22 cellular contexts compared by ENCODE assay signal in genomic region chr12:22535038-22535437, GRCh38. TPM values are rescaled to one million over a fixed set of nuclear protein-coding genes. Genes with fewer than 3 reads are reported as not detected.
DNase-seq lines count a peak whose midpoint lies in the region; ATAC-seq, FAIRE-seq and TF ChIP-seq lines count a peak whose summit lies in the region.
"Had no signal": no experiment of that assay in that cellular context is flagged by ENCODE, and none has a peak within 500 bp of the region (broad histone marks: within the 10 kb centered on the region; RNA-seq: fewer than 3 reads in every experiment).

No MANE protein-coding gene starts in this region.

- peaks cover 3 to 21% of the 10 kb centered on the region in 2 experiments; a peak in 3 of 4 replicates for H3K79me1 ChIP-seq in IMR-90 (ENCODE audit: low read depth in 1 of 2, low read length in 2 of 2)

- H2BK15ac ChIP-seq in IMR-90 (ENCODE audit: low read depth, low read length), result no peak overlapping the region

- H3K14ac ChIP-seq in IMR-90 (replicated peaks; ENCODE audit: low read depth, low read length), result no peak overlapping the region

- H2BK120ac ChIP-seq in IMR-90 (ENCODE audit: low read depth, low read length), result no peak overlapping the region

- H3K4me3 ChIP-seq in A549, result no peak overlapping the region
- no peak overlapping the region for H3K4me3 ChIP-seq in BLaER1
- no peak overlapping the region for H3K4me3 ChIP-seq in IMR-90 (ENCODE audit: insufficient read depth, low read depth, low read length)
- no peak overlapping the region for H3K4me3 ChIP-seq in breast epithelium
- H3K4me3 ChIP-seq: GM12878, MG63, SK-N-MC had no signal

- FAIRE-seq in A549 (lab: Jason Lieb, UNC), result no peak
- peak; percentile 14 for FAIRE-seq in colon (lab: Jason Lieb, UNC)
- FAIRE-seq: GM12878 had no signal

- CTCF ChIA-PET in A549 (lab: Yijun Ruan, JAX) (interaction anchor here (1.7 kb wide), 1 partner anchor 9 kb away, joined by 6 read pairs; the partner anchor contains the start of gene C2CD5), IMR-90 (lab: Yijun Ruan, JAX) (no interaction called here)

- H3K27ac ChIP-seq in A549 (no peak overlapping the region), BLaER1 (no peak overlapping the region), IMR-90 (ENCODE audit: insufficient read depth, low read length) (no peak overlapping the region), breast epithelium (no peak overlapping the region)

- peaks cover 16% of the 10 kb centered on the region for H3K9me3 ChIP-seq in A549
- peaks cover 27% of the 10 kb centered on the region for H3K9me3 ChIP-seq in BLaER1
- H3K9me3 ChIP-seq in IMR-90 (ENCODE audit: control insufficient read depth, insufficient read depth, low read length), result no peaks in the 10 kb centered on the region
- no peaks in the 10 kb centered on the region for H3K9me3 ChIP-seq in breast epithelium
- H3K9me3 ChIP-seq: BE2C had no signal

- no peak overlapping the region for H4K8ac ChIP-seq in IMR-90 (ENCODE audit: low read depth in 2 of 2, low read length in 2 of 2)

- H3K27me3 ChIP-seq in BLaER1, result no peaks in the 10 kb centered on the region
- no peaks in the 10 kb centered on the region for H3K27me3 ChIP-seq in IMR-90 (ENCODE audit: control insufficient read depth, insufficient read depth, low read length)
- no peaks in the 10 kb centered on the region for H3K27me3 ChIP-seq in breast epithelium
- H3K27me3 ChIP-seq: BE2C, MG63 had no signal

- H3K56ac ChIP-seq in IMR-90 (ENCODE audit: extremely low read depth, insufficient read depth, low read length), result no peak overlapping the region

- H2BK5ac ChIP-seq in IMR-90 (ENCODE audit: low read depth, low read length, poor library complexity, severe bottlenecking), result no peak overlapping the region

- no peak overlapping the region for H2BK20ac ChIP-seq in IMR-90 (ENCODE audit: low read depth, low read length)

- POLR2A ChIA-PET in A549 (lab: Yijun Ruan, JAX) (interaction anchor here (1.1 kb wide), 1 partner anchor 10 kb away, joined by 5 read pairs; the partner anchor contains the start of gene C2CD5), IMR-90 (lab: Charles Lee; ENCODE audit: unreplicated experiment) (no interaction called here)

- H3K9ac ChIP-seq in BLaER1 (no peak overlapping the region), IMR-90 (ENCODE audit: low read depth, low read length) (no peak overlapping the region)

- in situ Hi-C loops in IMR-90 (cut with MboI; ENCODE audit: low sequenced_read_pairs), result no loop called here

- no peak overlapping the region for H3K23ac ChIP-seq in IMR-90 (ENCODE audit: low read depth, low read length)

- H2AK5ac ChIP-seq in IMR-90 (ENCODE audit: low read depth, low read length), result no peak overlapping the region

- peaks cover 50% of the 10 kb centered on the region for H3K36me3 ChIP-seq in BLaER1
- peaks cover 11% of the 10 kb centered on the region for H3K36me3 ChIP-seq in IMR-90 (ENCODE audit: control insufficient read depth, insufficient read depth, low read length)
- H3K36me3 ChIP-seq in breast epithelium, result peaks cover 4% of the 10 kb centered on the region

- no peak overlapping the region for H3K18ac ChIP-seq in IMR-90 (ENCODE audit: low read depth, low read length)

- no peak for TF ChIP-seq POLR2A in A549 (IDR thresholded peaks at IDR 0.05; ENCODE audit: low read length)
- TF ChIP-seq POLR2A in IMR-90 (IDR thresholded peaks at IDR 0.05; ENCODE audit: low read depth, low read length), result no peak
- no peak for TF ChIP-seq POLR2A in breast epithelium (IDR thresholded peaks at IDR 0.05)

- ATAC-seq in A549 (no peak), IMR-90 (ENCODE audit: low read depth) (no peak), HG03159 (IDR thresholded peaks at IDR 0.05; ENCODE audit: unreplicated experiment) (no peak), GM19035 (IDR thresholded peaks at IDR 0.05; ENCODE audit: unreplicated experiment) (no peak)
- ATAC-seq: Panc1 had no signal

- TF ChIP-seq RAD21 in A549 (conservative IDR thresholded peaks at IDR 0.05 in 1 of 2, IDR thresholded peaks at IDR 0.05 in 1 of 2), result no peak
- TF ChIP-seq RAD21 in IMR-90 (IDR thresholded peaks at IDR 0.05; ENCODE audit: low read length), result no peak

- no TSS peak for BruUV-seq in IMR-90 (replicated peaks; lab: Mats Ljungman, UMichigan)

- no peak for TF ChIP-seq EP300 in A549 (IDR thresholded peaks at IDR 0.05)

- no peak overlapping the region for H2AK9ac ChIP-seq in IMR-90 (replicated peaks; ENCODE audit: low read depth, low read length, poor library complexity)

- H4K5ac ChIP-seq in IMR-90 (ENCODE audit: low read depth, low read length), result no peak overlapping the region

- 0 out of 3 replicates have a peak, but pooled peaks cover 5% of the 10 kb centered on the region for H3K4me1 ChIP-seq in A549
- peaks cover 32% of the 10 kb centered on the region for H3K4me1 ChIP-seq in BLaER1
- peaks cover 3% of the 10 kb centered on the region for H3K4me1 ChIP-seq in IMR-90 (ENCODE audit: control insufficient read depth, insufficient read depth, low read length)
- no peaks in the 10 kb centered on the region for H3K4me1 ChIP-seq in breast epithelium
- H3K4me1 ChIP-seq: BE2C had no signal

- H4K20me1 ChIP-seq in BLaER1 (0 out of 2 replicates have a peak, but pooled peaks cover 20% of the 10 kb centered on the region), IMR-90 (ENCODE audit: insufficient read depth, low read length) (no peaks in the 10 kb centered on the region)

- 93% methylated on average over 1 of the region's 1 CpG for WGBS in A549 (ENCODE audit: missing lambda C conversion rate)
- no CpG with 5 or more reads among the region's 1 CpG for WGBS in IMR-90 (ENCODE audit: extremely low coverage in 2 of 2, insufficient read length in 1 of 2), 2 experiments

- H4K91ac ChIP-seq in IMR-90 (ENCODE audit: insufficient read depth, low read depth, low read length), result no peak overlapping the region

- H3K9me1 ChIP-seq in IMR-90 (ENCODE audit: insufficient read depth, low read length), result no peaks in the 10 kb centered on the region

- no peak overlapping the region for H3K4ac ChIP-seq in IMR-90 (ENCODE audit: low read depth, low read length)

- intact Hi-C loops in IMR-90 (cut with micrococcal nuclease) (no loop called here), breast epithelium (cut with DNase I; ENCODE audit: low total_unique reads) (no loop called here)

- TF ChIP-seq CTCF in A549 (IDR thresholded peaks at IDR 0.05) (no peak), IMR-90 (conservative IDR thresholded peaks at IDR 0.05; ENCODE audit: low read depth, low read length) (no peak), breast epithelium (IDR thresholded peaks at IDR 0.05) (no peak)

- dilution Hi-C loops in IMR-90 (cut with HindIII; ENCODE audit: low sequenced_read_pairs, unreplicated experiment), result no loop called here

- H2AFZ ChIP-seq in IMR-90 (replicated peaks; ENCODE audit: low read length, poor library complexity), result no peak overlapping the region

- DNase-seq in A549 (ENCODE audit: low read depth in 1 of 2, low spot score in 1 of 2) (no peak), IMR-90 (no peak), DMS53 (lab: John Stamatoyannopoulos, UW) (no peak), breast epithelium (ENCODE audit: low spot score in 2 of 2) (no peak)
- DNase-seq: BE2C, COR-L47, EL, GDM1, KBM-7, MG63, NCI-H2029, NCI-H446 treated with DMSO at 0.1 percent for 48 hours, NCI-H526, NCI-H82, SIG-M5 had no signal

- H3K4me2 ChIP-seq in A549 (no peak overlapping the region), BLaER1 (peak overlapping the region; percentile 38), IMR-90 (ENCODE audit: low read depth, low read length) (no peak overlapping the region)

TF ChIP-seq in A549, 52 proteins besides CTCF, POLR2A, EP300 and RAD21:
- TF ChIP-seq MAFK (IDR thresholded peaks at IDR 0.05; ENCODE audit: partially characterized antibody) (peak; percentile 77), ZFP36 (IDR thresholded peaks at IDR 0.05; ENCODE audit: borderline replicate concordance, partially characterized antibody) (no peak)

TF ChIP-seq in IMR-90, 13 proteins besides CTCF, POLR2A, EP300 and RAD21:
- TF ChIP-seq MAFK (IDR thresholded peaks at IDR 0.05; ENCODE audit: low read depth, low read length), result peak; percentile 64
- no peak for TF ChIP-seq CEBPB (IDR thresholded peaks at IDR 0.05; ENCODE audit: low read depth, low read length)

RNA-seq across cellular contexts. Expression of gene C2CD5, which starts 9.3 kb away (rescaled TPM):
- polyA plus RNA-seq in A549 (2011; rRNA removed) (35.2 and 39.7 TPM in 2 replicates), A549 (2017; fragmentation: RNase III; extraction: RNeasy Plus Mini Kit Qiagen cat#74134 plus additional on column Dnase treatment) (13.6 to 14.3 TPM (median 14.1 TPM) in 3 replicates), IMR-90 (2012; rRNA removed) (9.2 and 14.5 TPM in 2 replicates)
- 7.6 and 8.6 TPM in 2 replicates for polyA plus RNA-seq in A549 (2012; cell fraction: cytosol; rRNA removed)
- 7.1 and 9.7 TPM in 2 replicates for polyA plus RNA-seq in A549 (2012; cell fraction: nucleus; rRNA removed)
- 27.0 and 27.6 TPM in 2 replicates for polyA minus RNA-seq in A549 (2011; rRNA and poly(A)+ RNA removed)
- total RNA-seq in IMR-90 (2012; rRNA removed) (15.8 and 16.1 TPM in 2 replicates), breast epithelium (10 to 100 TPM; 33.4 to 60.6 (median 40.2) TPM)
- polyA plus RNA-seq in IMR-90 (2012; cell fraction: cytosol; rRNA removed), result 1.8 and 3.1 TPM in 2 replicates
- 3.4 and 37.3 TPM in 2 replicates for polyA plus RNA-seq in IMR-90 (2012; cell fraction: nucleus; rRNA removed; ENCODE audit: low replicate concordance)
